In the genomic region with DNA sequence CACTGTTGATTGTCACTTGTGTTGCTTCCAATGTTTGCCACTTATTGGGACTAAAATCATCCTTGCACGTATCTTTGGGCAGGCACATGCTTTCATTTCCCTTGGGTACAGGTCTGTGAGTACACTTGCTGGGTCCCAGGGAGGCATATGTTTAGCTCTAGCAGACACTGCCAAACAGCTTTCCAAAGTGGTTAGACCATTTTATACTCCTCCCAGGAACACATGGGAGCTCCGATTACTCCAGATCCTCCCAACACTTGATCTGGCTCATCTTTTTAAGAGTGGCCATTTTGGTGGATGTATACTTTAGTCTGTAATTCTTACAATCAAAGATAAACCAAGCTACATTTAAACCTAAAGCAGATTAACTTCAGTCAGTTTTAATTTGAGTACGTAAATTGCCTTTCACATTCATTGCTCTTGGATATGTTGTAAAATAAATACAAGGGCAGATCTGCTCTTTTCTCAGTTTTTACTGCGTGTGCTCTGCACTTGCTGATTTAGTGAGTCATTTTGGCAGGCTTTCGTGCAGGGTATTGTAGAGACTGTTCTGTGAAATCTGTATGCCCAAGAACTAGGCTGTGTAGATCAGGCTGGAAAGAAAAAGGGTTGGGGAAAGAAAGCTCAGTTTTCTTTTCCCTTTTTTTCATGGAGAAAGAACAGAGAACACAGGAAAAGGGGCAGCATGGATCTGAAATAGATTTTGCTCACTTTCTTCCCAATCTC, we compare ENCODE assay signal across 12 cellular contexts. TPM values are rescaled to one million over a fixed set of nuclear protein-coding genes. Genes with fewer than 3 reads are reported as not detected.
A peak's percentile ranks its signal among the peaks of the same experiment; 100 is the strongest.
DNase-seq lines count a peak whose midpoint lies in the region; ATAC-seq and TF ChIP-seq lines count a peak whose summit lies in the region.
"Had no signal": no experiment of that assay in that cellular context is flagged by ENCODE, and none has a peak within 500 bp of the region (broad histone marks: within the 10 kb centered on the region; RNA-seq: fewer than 3 reads in every experiment).

No MANE protein-coding gene starts in this region.

- H3K36me3 ChIP-seq in prostate gland (no peaks in the 10 kb centered on the region), OCI-LY7 (ENCODE audit: insufficient read depth, low read length) (no peaks in the 10 kb centered on the region)

- H3K27me3 ChIP-seq in prostate gland (replicated peaks; ENCODE audit: insufficient read depth) = no peaks in the 10 kb centered on the region

- H3K27ac ChIP-seq in prostate gland (peak overlapping the region; percentile 88 to 91), OCI-LY7 (ENCODE audit: low read depth, low read length, poor library complexity, severe bottlenecking) (no peak overlapping the region)

- peak; percentile 36 for DNase-seq in Ammon's horn (ENCODE audit: low spot score)
- DNase-seq in NCI-H2171 treated with DMSO at 0.1 percent for 48 hours (lab: John Stamatoyannopoulos, UW) = peak; percentile 49
- DNase-seq in fibroblast of gingiva (ENCODE audit: low read depth) = peak; percentile 67
- peak; percentile 78 for DNase-seq in prostate gland (ENCODE audit: low spot score)
- DNase-seq in NCI-H774 (lab: John Stamatoyannopoulos, UW) = no peak
- DNase-seq in OCI-LY7 (ENCODE audit: low spot score) = no peak
- no peak for DNase-seq in iPS-NIHi11 (ENCODE audit: low spot score)
- DNase-seq: activated B cell treated with CpG ODN at 0.5 μM for 24 hours, occipital lobe, SHP77 had no signal

- intact Hi-C loops in prostate gland (cut with DNase I) = loop anchor here (5.0 kb wide), 1 partner anchor 206 kb away; a partner anchor contains a TSS
- intact Hi-C loops in OCI-LY7 (cut with micrococcal nuclease; ENCODE audit: unreplicated experiment) = no loop called here

- 16% methylated on average over 5 of the region's 5 CpGs for WGBS in prostate gland

- TF ChIP-seq CTCF in prostate gland (IDR thresholded peaks at IDR 0.05) (no peak), OCI-LY7 (conservative IDR thresholded peaks at IDR 0.05; ENCODE audit: low read length) (no peak)

- H4K20me1 ChIP-seq in OCI-LY7 (ENCODE audit: insufficient read depth, low read length) = no peaks in the 10 kb centered on the region

- no peaks in the 10 kb centered on the region for H3K9me3 ChIP-seq in prostate gland
- no peaks in the 10 kb centered on the region for H3K9me3 ChIP-seq in OCI-LY7 (ENCODE audit: low read length)

- peaks cover 31% of the 10 kb centered on the region for H3K4me1 ChIP-seq in prostate gland (replicated peaks)
- H3K4me1 ChIP-seq in OCI-LY7 (ENCODE audit: insufficient read depth, low read length, poor library complexity, severe bottlenecking) = no peaks in the 10 kb centered on the region

- CTCF ChIA-PET in OCI-LY7 (lab: Charles Lee; ENCODE audit: unreplicated experiment) = no interaction called here

- H3K9me2 ChIP-seq in OCI-LY7 (ENCODE audit: insufficient read depth, low read length) = no peaks in the 10 kb centered on the region

- H3K4me3 ChIP-seq in prostate gland (no peak overlapping the region), OCI-LY7 (ENCODE audit: low read depth, low read length, poor library complexity, severe bottlenecking) (no peak overlapping the region)
- H3K4me3 ChIP-seq: K562 had no signal

- no peaks in the 10 kb centered on the region for H3K79me2 ChIP-seq in OCI-LY7 (ENCODE audit: insufficient read depth, low read depth, low read length)

- H3K4me2 ChIP-seq in OCI-LY7 (ENCODE audit: low read length) = no peak overlapping the region

- POLR2A ChIA-PET in OCI-LY7 (lab: Charles Lee) = interaction anchor here (0.6 kb wide), 1 partner anchor 12 kb away, joined by 4 read pairs; no protein-coding TSS in a partner anchor

- no peak overlapping the region for H2AFZ ChIP-seq in OCI-LY7 (ENCODE audit: low read length)

- BruUV-seq in OCI-LY7 (replicated peaks; lab: Mats Ljungman, UMichigan) = no TSS peak

- no peak for TF ChIP-seq POLR2A in prostate gland (IDR thresholded peaks at IDR 0.05)

- ATAC-seq in GM19023 (IDR thresholded peaks at IDR 0.05; ENCODE audit: unreplicated experiment) = no peak
- ATAC-seq: K562 had no signal

RNA-seq across cellular contexts. Expression of a gene that starts 19.5 kb away (rescaled TPM):
- total RNA-seq in prostate gland (1 to 10 TPM in 1 of 2 donors, under 1 TPM in 1; 0.80 to 4.4 TPM), OCI-LY7 (2022) (0.35 TPM in 1 of 2 replicates, not detected in the other)
- total RNA-seq in OCI-LY7 (2014; rRNA removed; shearing (Covaris generic)) = not detected in 2 replicates

Comparison
In these comparisons a context has a peak if more than half of its experiments do, and no peak if none do; other contexts are left out.
1. DNase-seq: peak in Ammon's horn (single experiment), NCI-H2171 treated with DMSO at 0.1 percent for 48 hours (single experiment), fibroblast of gingiva (single experiment) and prostate gland (single experiment); none in NCI-H774 (single experiment), OCI-LY7 (single experiment) and iPS-NIHi11 (single experiment).